1 cellular context compared by ENCODE assay signal in genomic region chr6:15401769-15402250, GRCh38.
TF ChIP-seq lines count a peak whose summit lies in the region.

No MANE protein-coding gene starts in this region.

TF ChIP-seq in K562, 482 proteins besides CTCF, POLR2A, EP300 and RAD21 (continued from another document):
- TF ChIP-seq ZNF518B (CRISPR knock-in tag; IDR thresholded peaks at IDR 0.05) = no peak
- TF ChIP-seq HOXB6 (CRISPR knock-in tag; IDR thresholded peaks at IDR 0.05; ENCODE audit: borderline replicate concordance) = 0 out of 2 replicates have a peak, but pooled peaks have one; percentile 21
- peak; percentile 69 for TF ChIP-seq MEIS2 (IDR thresholded peaks at IDR 0.05; ENCODE audit: partially characterized antibody)
- TF ChIP-seq ZNF407 (IDR thresholded peaks at IDR 0.05; ENCODE audit: low read depth) = no peak
- TF ChIP-seq ZNF184 (CRISPR knock-in tag; IDR thresholded peaks at IDR 0.05) = no peak
- TF ChIP-seq, protein P1, sequence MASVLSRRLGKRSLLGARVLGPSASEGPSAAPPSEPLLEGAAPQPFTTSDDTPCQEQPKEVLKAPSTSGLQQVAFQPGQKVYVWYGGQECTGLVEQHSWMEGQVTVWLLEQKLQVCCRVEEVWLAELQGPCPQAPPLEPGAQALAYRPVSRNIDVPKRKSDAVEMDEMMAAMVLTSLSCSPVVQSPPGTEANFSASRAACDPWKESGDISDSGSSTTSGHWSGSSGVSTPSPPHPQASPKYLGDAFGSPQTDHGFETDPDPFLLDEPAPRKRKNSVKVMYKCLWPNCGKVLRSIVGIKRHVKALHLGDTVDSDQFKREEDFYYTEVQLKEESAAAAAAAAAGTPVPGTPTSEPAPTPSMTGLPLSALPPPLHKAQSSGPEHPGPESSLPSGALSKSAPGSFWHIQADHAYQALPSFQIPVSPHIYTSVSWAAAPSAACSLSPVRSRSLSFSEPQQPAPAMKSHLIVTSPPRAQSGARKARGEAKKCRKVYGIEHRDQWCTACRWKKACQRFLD (CRISPR knock-in tag; IDR thresholded peaks at IDR 0.05) = no peak
- no peak for TF ChIP-seq SREBF1 (IDR thresholded peaks at IDR 0.05; ENCODE audit: borderline replicate concordance, low read depth, low read length)
- TF ChIP-seq MECOM (CRISPR knock-in tag; IDR thresholded peaks at IDR 0.05) = no peak
- no peak for TF ChIP-seq KAT8 (IDR thresholded peaks at IDR 0.05; ENCODE audit: low read depth)
- peak; percentile 83 for TF ChIP-seq ZNF316 (IDR thresholded peaks at IDR 0.05)
- TF ChIP-seq PBX2 (CRISPR knock-in tag; IDR thresholded peaks at IDR 0.05; ENCODE audit: low read depth) = no peak
- peak; percentile 56 for TF ChIP-seq PBX2 (tag; conservative IDR thresholded peaks at IDR 0.05; ENCODE audit: low read depth)
- TF ChIP-seq MAFG (tag; conservative IDR thresholded peaks at IDR 0.05) = peak; percentile 51
- TF ChIP-seq YY1 (IDR thresholded peaks at IDR 0.05; ENCODE audit: borderline replicate concordance in 1 of 3, control insufficient read depth in 1 of 3, extremely low read depth in 1 of 3, insufficient read depth in 3 of 3, insufficient read length in 1 of 3, insufficient replicate concordance in 2 of 3, low read depth in 1 of 3, low read length in 2 of 3) = no peak
- TF ChIP-seq SMARCE1 (IDR thresholded peaks at IDR 0.05) = no peak
- TF ChIP-seq ZNF586 (CRISPR knock-in tag; conservative IDR thresholded peaks at IDR 0.05) = no peak
- TF ChIP-seq MNT (conservative IDR thresholded peaks at IDR 0.05) = no peak
- no peak for TF ChIP-seq ZNF764 (CRISPR knock-in tag; IDR thresholded peaks at IDR 0.05; ENCODE audit: low read depth)
- no peak for TF ChIP-seq ZNF75A (CRISPR knock-in tag; IDR thresholded peaks at IDR 0.05)
- no peak for TF ChIP-seq NCOR1 (IDR thresholded peaks at IDR 0.05)
- TF ChIP-seq CREBBP (IDR thresholded peaks at IDR 0.05; ENCODE audit: low read depth, low read length) = no peak
- TF ChIP-seq, protein P2, sequence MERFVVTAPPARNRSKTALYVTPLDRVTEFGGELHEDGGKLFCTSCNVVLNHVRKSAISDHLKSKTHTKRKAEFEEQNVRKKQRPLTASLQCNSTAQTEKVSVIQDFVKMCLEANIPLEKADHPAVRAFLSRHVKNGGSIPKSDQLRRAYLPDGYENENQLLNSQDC (CRISPR knock-in tag; IDR thresholded peaks at IDR 0.05) = no peak
- TF ChIP-seq, protein P3, sequence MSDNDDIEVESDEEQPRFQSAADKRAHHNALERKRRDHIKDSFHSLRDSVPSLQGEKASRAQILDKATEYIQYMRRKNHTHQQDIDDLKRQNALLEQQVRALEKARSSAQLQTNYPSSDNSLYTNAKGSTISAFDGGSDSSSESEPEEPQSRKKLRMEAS (CRISPR knock-in tag; IDR thresholded peaks at IDR 0.05) = no peak
- TF ChIP-seq SMC3 (conservative IDR thresholded peaks at IDR 0.05; ENCODE audit: insufficient read depth, low read depth, low read length) = no peak
- TF ChIP-seq KAT2B (IDR thresholded peaks at IDR 0.05; ENCODE audit: low read depth, low read length) = no peak
- TF ChIP-seq CCAR2 (IDR thresholded peaks at IDR 0.05; ENCODE audit: low read depth, low read length) = no peak
- TF ChIP-seq, protein P4, sequence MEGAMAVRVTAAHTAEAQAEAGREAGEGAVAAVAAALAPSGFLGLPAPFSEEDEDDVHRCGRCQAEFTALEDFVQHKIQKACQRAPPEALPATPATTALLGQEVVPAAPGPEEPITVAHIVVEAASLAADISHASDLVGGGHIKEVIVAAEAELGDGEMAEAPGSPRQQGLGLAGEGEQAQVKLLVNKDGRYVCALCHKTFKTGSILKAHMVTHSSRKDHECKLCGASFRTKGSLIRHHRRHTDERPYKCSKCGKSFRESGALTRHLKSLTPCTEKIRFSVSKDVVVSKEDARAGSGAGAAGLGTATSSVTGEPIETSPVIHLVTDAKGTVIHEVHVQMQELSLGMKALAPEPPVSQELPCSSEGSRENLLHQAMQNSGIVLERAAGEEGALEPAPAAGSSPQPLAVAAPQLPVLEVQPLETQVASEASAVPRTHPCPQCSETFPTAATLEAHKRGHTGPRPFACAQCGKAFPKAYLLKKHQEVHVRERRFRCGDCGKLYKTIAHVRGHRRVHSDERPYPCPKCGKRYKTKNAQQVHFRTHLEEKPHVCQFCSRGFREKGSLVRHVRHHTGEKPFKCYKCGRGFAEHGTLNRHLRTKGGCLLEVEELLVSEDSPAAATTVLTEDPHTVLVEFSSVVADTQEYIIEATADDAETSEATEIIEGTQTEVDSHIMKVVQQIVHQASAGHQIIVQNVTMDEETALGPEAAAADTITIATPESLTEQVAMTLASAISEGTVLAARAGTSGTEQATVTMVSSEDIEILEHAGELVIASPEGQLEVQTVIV (CRISPR knock-in tag; IDR thresholded peaks at IDR 0.05; ENCODE audit: borderline replicate concordance) = no peak
- TF ChIP-seq NBN (IDR thresholded peaks at IDR 0.05; ENCODE audit: low read depth) = no peak
- TF ChIP-seq ZNF696 (CRISPR knock-in tag; conservative IDR thresholded peaks at IDR 0.05) = no peak
- TF ChIP-seq, protein P5, sequence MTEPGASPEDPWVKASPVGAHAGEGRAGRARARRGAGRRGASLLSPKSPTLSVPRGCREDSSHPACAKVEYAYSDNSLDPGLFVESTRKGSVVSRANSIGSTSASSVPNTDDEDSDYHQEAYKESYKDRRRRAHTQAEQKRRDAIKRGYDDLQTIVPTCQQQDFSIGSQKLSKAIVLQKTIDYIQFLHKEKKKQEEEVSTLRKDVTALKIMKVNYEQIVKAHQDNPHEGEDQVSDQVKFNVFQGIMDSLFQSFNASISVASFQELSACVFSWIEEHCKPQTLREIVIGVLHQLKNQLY (CRISPR knock-in tag; conservative IDR thresholded peaks at IDR 0.05) = no peak
- no peak for TF ChIP-seq ZNF431 (CRISPR knock-in tag; IDR thresholded peaks at IDR 0.05)
- no peak for TF ChIP-seq SMARCB1 (IDR thresholded peaks at IDR 0.05; ENCODE audit: insufficient read length, low read depth)
- TF ChIP-seq TAF9B (IDR thresholded peaks at IDR 0.05; ENCODE audit: partially characterized antibody) = no peak
- no peak for TF ChIP-seq MYNN (IDR thresholded peaks at IDR 0.05)
- TF ChIP-seq MYNN (CRISPR knock-in tag; IDR thresholded peaks at IDR 0.05) = no peak
- TF ChIP-seq, protein P6, sequence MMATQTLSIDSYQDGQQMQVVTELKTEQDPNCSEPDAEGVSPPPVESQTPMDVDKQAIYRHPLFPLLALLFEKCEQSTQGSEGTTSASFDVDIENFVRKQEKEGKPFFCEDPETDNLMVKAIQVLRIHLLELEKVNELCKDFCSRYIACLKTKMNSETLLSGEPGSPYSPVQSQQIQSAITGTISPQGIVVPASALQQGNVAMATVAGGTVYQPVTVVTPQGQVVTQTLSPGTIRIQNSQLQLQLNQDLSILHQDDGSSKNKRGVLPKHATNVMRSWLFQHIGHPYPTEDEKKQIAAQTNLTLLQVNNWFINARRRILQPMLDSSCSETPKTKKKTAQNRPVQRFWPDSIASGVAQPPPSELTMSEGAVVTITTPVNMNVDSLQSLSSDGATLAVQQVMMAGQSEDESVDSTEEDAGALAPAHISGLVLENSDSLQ (IDR thresholded peaks at IDR 0.05) = peak; percentile 51; the same call in 1 of the 2 replicates
